In genomic region chrX:110146521-110146920, GRCh38 we compare ENCODE assay signal across 8 cellular contexts.
DNase-seq lines count a peak whose midpoint lies in the region; ATAC-seq and TF ChIP-seq lines count a peak whose summit lies in the region.

No MANE protein-coding gene starts in this region.

- peak; percentile 70 for ATAC-seq in GM18502 (IDR thresholded peaks at IDR 0.05; ENCODE audit: poor library complexity, unreplicated experiment)
- ATAC-seq in HG03159 (IDR thresholded peaks at IDR 0.05; ENCODE audit: unreplicated experiment), result peak; percentile 71
- peak; percentile 87 for ATAC-seq in left colon
- peak; percentile 83 for ATAC-seq in upper lobe of right lung

- no peaks in the 10 kb centered on the region for H3K27me3 ChIP-seq in Peyer's patch
- H3K27me3 ChIP-seq in breast epithelium, result peaks cover 0 to 11% of the 10 kb centered on the region in 2 donors
- H3K27me3 ChIP-seq in upper lobe of right lung, result no peaks in the 10 kb centered on the region

- H3K36me3 ChIP-seq in Peyer's patch (no peaks in the 10 kb centered on the region), breast epithelium (no peaks in the 10 kb centered on the region), upper lobe of right lung (no peaks in the 10 kb centered on the region)

- no peaks in the 10 kb centered on the region for H3K9me3 ChIP-seq in Peyer's patch
- no peaks in the 10 kb centered on the region for H3K9me3 ChIP-seq in breast epithelium
- no peaks in the 10 kb centered on the region for H3K9me3 ChIP-seq in upper lobe of right lung

- no peak overlapping the region for H3K4me3 ChIP-seq in Peyer's patch
- no peak overlapping the region for H3K4me3 ChIP-seq in breast epithelium
- H3K4me3 ChIP-seq in upper lobe of right lung, result no peak overlapping the region

- DNase-seq in CD1c-positive myeloid dendritic cell (ENCODE audit: extremely low spot score) (peak; percentile 46), Peyer's patch (peak in 2 of 3 donors; percentile 22 to 64), breast epithelium (ENCODE audit: low spot score in 2 of 2) (no peak), left colon (peak in 1 of 2 donors; percentile 18), upper lobe of right lung (no peak), NCI-H1048 (lab: John Stamatoyannopoulos, UW) (no peak)

- TF ChIP-seq POLR2A in Peyer's patch (IDR thresholded peaks at IDR 0.05) (no peak), breast epithelium (IDR thresholded peaks at IDR 0.05) (no peak)

- TF ChIP-seq CTCF in Peyer's patch (IDR thresholded peaks at IDR 0.05), result peak; percentile 14 to 71 (median 54)
- TF ChIP-seq CTCF in breast epithelium (IDR thresholded peaks at IDR 0.05), result peak in 2 of 3 donors; percentile 38 to 69
- peak; percentile 56 for TF ChIP-seq CTCF in upper lobe of right lung (IDR thresholded peaks at IDR 0.05)

- H3K4me1 ChIP-seq in Peyer's patch (no peaks in the 10 kb centered on the region), breast epithelium (no peaks in the 10 kb centered on the region), upper lobe of right lung (no peaks in the 10 kb centered on the region)

- intact Hi-C loops in breast epithelium (cut with DNase I; ENCODE audit: low total_unique reads), result no loop called here
- intact Hi-C loops in left colon (cut with DNase I, micrococcal nuclease), result loop anchor here in 1 of 2 donors (10.0 kb wide), 1 partner anchor 232 kb away; no protein-coding TSS in a partner anchor
- intact Hi-C loops in upper lobe of right lung (cut with DNase I), result no loop called here

- H3K27ac ChIP-seq in Peyer's patch (no peak overlapping the region), breast epithelium (no peak overlapping the region), upper lobe of right lung (no peak overlapping the region)

Comparison
In these comparisons a context has a peak if more than half of its experiments do, and no peak if none do; other contexts are left out.
1. DNase-seq: peak in CD1c-positive myeloid dendritic cell (single experiment) and Peyer's patch (2 of 3); none in breast epithelium (0 of 2), upper lobe of right lung (single experiment) and NCI-H1048 (single experiment).
2. Peak in every context shown above with its lines, with median percentiles within 50 percentile points of each other: ATAC-seq and CTCF ChIP-seq.